ENCODE assay signal across 9 cellular contexts in genomic region chr18:37270046-37270665, GRCh38.
DNase-seq lines count a peak whose midpoint lies in the region; ATAC-seq and TF ChIP-seq lines count a peak whose summit lies in the region.
"Had no signal": no experiment of that assay in that cellular context is flagged by ENCODE, and none has a peak within 500 bp of the region (broad histone marks: within the 10 kb centered on the region; RNA-seq: fewer than 3 reads in every experiment).

No MANE protein-coding gene starts in this region.

- H3K27ac ChIP-seq in heart left ventricle (no peak overlapping the region), right atrium auricular region (no peak overlapping the region)

- no peak for TF ChIP-seq POLR2A in heart left ventricle (IDR thresholded peaks at IDR 0.05)

- DNase-seq in heart left ventricle = peak; percentile 29 to 56 (median 42)
- no peak for DNase-seq in right atrium auricular region (ENCODE audit: low spot score)
- DNase-seq in UCSD-AML1 (lab: John Stamatoyannopoulos, UW; ENCODE audit: unreplicated experiment) = peak; percentile 41
- DNase-seq in left ventricle myocardium superior = peak; percentile 40
- DNase-seq in superior temporal gyrus (ENCODE audit: extremely low spot score) = peak; percentile 56
- no peak for DNase-seq in NCI-H2171 (lab: John Stamatoyannopoulos, UW)
- DNase-seq: naive B cell had no signal

- H3K9me3 ChIP-seq in heart left ventricle (no peaks in the 10 kb centered on the region), right atrium auricular region (no peaks in the 10 kb centered on the region)

- H3K27me3 ChIP-seq in heart left ventricle (peaks cover 0 to 45% (median 16%) of the 10 kb centered on the region in 9 donors), right atrium auricular region (peaks cover 0 to 11% of the 10 kb centered on the region in 2 donors)

- H3K36me3 ChIP-seq in heart left ventricle (no peaks in the 10 kb centered on the region), right atrium auricular region (no peaks in the 10 kb centered on the region)

- H3K4me1 ChIP-seq in heart left ventricle (peaks cover 0 to 6% (median 0%) of the 10 kb centered on the region in 12 donors), right atrium auricular region (no peaks in the 10 kb centered on the region)

- intact Hi-C loops in heart left ventricle (cut with DNase I) = no loop called here
- intact Hi-C loops in left ventricle myocardium superior (cut with micrococcal nuclease) = no loop called here

- H3K4me3 ChIP-seq in heart left ventricle (no peak overlapping the region), right atrium auricular region (no peak overlapping the region)

- 15 to 24% (median 17%) methylated on average over 8 of the region's 8 CpGs for WGBS in heart left ventricle, 4 donors

- ATAC-seq in heart left ventricle = peak; percentile 52 to 77 (median 60)
- peak; percentile 65 for ATAC-seq in left ventricle myocardium superior
- ATAC-seq in GM21447 (IDR thresholded peaks at IDR 0.05; ENCODE audit: unreplicated experiment) = no peak
- no peak for ATAC-seq in HG02571 (IDR thresholded peaks at IDR 0.05; ENCODE audit: unreplicated experiment)

- no peak for TF ChIP-seq CTCF in heart left ventricle (IDR thresholded peaks at IDR 0.05)
- no peak for TF ChIP-seq CTCF in right atrium auricular region (IDR thresholded peaks at IDR 0.05)

Comparison
In these comparisons a context has a peak if more than half of its experiments do, and no peak if none do; other contexts are left out.
1. DNase-seq: peak in heart left ventricle (5 of 5), UCSD-AML1 (single experiment), left ventricle myocardium superior (single experiment) and superior temporal gyrus (single experiment); none in right atrium auricular region (single experiment) and NCI-H2171 (single experiment).
2. ATAC-seq: peak in heart left ventricle (4 of 4) and left ventricle myocardium superior (single experiment); none in GM21447 (single experiment) and HG02571 (single experiment).